1 cellular context compared by ENCODE assay signal in the genomic region with DNA sequence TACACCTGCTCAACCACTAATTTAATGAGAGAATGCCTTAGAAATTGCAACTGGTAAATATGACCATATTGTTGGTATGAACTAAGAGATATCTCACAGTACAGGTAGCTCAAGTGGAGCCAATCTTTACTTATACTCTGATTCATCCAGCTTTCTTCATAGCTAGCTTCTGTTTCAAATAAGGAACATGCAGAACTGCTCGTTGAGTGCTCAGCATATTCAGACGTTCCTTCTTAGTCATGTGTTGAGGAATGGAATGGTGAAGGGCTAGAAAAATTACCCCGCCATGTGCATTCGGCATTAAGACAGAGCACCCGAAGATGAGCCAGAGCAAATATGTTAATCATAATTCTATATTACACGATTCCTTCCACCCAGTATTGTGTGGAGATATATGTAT.
TF ChIP-seq lines count a peak whose summit lies in the region.

No MANE protein-coding gene starts in this region.

TF ChIP-seq in K562, 482 proteins besides CTCF, POLR2A, EP300 and RAD21 (continued from another document):
- no peak for TF ChIP-seq RAD51 (IDR thresholded peaks at IDR 0.05; ENCODE audit: borderline replicate concordance, low read depth)
- TF ChIP-seq ZBTB8A (IDR thresholded peaks at IDR 0.05; ENCODE audit: partially characterized antibody), result no peak
- TF ChIP-seq, protein P1, sequence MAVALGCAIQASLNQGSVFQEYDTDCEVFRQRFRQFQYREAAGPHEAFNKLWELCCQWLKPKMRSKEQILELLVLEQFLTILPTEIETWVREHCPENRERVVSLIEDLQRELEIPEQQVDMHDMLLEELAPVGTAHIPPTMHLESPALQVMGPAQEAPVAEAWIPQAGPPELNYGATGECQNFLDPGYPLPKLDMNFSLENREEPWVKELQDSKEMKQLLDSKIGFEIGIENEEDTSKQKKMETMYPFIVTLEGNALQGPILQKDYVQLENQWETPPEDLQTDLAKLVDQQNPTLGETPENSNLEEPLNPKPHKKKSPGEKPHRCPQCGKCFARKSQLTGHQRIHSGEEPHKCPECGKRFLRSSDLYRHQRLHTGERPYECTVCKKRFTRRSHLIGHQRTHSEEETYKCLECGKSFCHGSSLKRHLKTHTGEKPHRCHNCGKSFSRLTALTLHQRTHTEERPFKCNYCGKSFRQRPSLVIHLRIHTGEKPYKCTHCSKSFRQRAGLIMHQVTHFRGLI (CRISPR knock-in tag; IDR thresholded peaks at IDR 0.05), result no peak
- no peak for TF ChIP-seq NBN (IDR thresholded peaks at IDR 0.05; ENCODE audit: low read depth)
- no peak for TF ChIP-seq CREM (IDR thresholded peaks at IDR 0.05; ENCODE audit: low read depth)
- TF ChIP-seq, protein P2, sequence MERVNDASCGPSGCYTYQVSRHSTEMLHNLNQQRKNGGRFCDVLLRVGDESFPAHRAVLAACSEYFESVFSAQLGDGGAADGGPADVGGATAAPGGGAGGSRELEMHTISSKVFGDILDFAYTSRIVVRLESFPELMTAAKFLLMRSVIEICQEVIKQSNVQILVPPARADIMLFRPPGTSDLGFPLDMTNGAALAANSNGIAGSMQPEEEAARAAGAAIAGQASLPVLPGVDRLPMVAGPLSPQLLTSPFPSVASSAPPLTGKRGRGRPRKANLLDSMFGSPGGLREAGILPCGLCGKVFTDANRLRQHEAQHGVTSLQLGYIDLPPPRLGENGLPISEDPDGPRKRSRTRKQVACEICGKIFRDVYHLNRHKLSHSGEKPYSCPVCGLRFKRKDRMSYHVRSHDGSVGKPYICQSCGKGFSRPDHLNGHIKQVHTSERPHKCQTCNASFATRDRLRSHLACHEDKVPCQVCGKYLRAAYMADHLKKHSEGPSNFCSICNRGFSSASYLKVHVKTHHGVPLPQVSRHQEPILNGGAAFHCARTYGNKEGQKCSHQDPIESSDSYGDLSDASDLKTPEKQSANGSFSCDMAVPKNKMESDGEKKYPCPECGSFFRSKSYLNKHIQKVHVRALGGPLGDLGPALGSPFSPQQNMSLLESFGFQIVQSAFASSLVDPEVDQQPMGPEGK (CRISPR knock-in tag; IDR thresholded peaks at IDR 0.05; ENCODE audit: borderline replicate concordance), result no peak
- TF ChIP-seq TEAD2 (tag; IDR thresholded peaks at IDR 0.05), result no peak
- TF ChIP-seq SMAD3 (CRISPR knock-in tag; conservative IDR thresholded peaks at IDR 0.05), result no peak
- no peak for TF ChIP-seq ATF1 (CRISPR knock-in tag; IDR thresholded peaks at IDR 0.05)
- no peak for TF ChIP-seq ATF1 (tag; IDR thresholded peaks at IDR 0.05)
- TF ChIP-seq, protein P3, sequence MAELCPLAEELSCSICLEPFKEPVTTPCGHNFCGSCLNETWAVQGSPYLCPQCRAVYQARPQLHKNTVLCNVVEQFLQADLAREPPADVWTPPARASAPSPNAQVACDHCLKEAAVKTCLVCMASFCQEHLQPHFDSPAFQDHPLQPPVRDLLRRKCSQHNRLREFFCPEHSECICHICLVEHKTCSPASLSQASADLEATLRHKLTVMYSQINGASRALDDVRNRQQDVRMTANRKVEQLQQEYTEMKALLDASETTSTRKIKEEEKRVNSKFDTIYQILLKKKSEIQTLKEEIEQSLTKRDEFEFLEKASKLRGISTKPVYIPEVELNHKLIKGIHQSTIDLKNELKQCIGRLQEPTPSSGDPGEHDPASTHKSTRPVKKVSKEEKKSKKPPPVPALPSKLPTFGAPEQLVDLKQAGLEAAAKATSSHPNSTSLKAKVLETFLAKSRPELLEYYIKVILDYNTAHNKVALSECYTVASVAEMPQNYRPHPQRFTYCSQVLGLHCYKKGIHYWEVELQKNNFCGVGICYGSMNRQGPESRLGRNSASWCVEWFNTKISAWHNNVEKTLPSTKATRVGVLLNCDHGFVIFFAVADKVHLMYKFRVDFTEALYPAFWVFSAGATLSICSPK (IDR thresholded peaks at IDR 0.05; ENCODE audit: borderline replicate concordance), result no peak
- TF ChIP-seq, protein P4, sequence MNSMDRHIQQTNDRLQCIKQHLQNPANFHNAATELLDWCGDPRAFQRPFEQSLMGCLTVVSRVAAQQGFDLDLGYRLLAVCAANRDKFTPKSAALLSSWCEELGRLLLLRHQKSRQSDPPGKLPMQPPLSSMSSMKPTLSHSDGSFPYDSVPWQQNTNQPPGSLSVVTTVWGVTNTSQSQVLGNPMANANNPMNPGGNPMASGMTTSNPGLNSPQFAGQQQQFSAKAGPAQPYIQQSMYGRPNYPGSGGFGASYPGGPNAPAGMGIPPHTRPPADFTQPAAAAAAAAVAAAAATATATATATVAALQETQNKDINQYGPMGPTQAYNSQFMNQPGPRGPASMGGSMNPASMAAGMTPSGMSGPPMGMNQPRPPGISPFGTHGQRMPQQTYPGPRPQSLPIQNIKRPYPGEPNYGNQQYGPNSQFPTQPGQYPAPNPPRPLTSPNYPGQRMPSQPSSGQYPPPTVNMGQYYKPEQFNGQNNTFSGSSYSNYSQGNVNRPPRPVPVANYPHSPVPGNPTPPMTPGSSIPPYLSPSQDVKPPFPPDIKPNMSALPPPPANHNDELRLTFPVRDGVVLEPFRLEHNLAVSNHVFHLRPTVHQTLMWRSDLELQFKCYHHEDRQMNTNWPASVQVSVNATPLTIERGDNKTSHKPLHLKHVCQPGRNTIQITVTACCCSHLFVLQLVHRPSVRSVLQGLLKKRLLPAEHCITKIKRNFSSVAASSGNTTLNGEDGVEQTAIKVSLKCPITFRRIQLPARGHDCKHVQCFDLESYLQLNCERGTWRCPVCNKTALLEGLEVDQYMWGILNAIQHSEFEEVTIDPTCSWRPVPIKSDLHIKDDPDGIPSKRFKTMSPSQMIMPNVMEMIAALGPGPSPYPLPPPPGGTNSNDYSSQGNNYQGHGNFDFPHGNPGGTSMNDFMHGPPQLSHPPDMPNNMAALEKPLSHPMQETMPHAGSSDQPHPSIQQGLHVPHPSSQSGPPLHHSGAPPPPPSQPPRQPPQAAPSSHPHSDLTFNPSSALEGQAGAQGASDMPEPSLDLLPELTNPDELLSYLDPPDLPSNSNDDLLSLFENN (IDR thresholded peaks at IDR 0.05; ENCODE audit: low read depth in 2 of 2, low read length in 2 of 2), result no peak
- no peak for TF ChIP-seq MAFG (tag; conservative IDR thresholded peaks at IDR 0.05)
